ENCODE assay signal across 14 cellular contexts in genomic region chr20:44073675-44074071, GRCh38.
DNase-seq lines count a peak whose midpoint lies in the region; ATAC-seq and TF ChIP-seq lines count a peak whose summit lies in the region.
"Had no signal": no experiment of that assay in that cellular context is flagged by ENCODE, and none has a peak within 500 bp of the region (broad histone marks: within the 10 kb centered on the region; RNA-seq: fewer than 3 reads in every experiment).

No MANE protein-coding gene starts in this region.

- H3K27me3 ChIP-seq in BLaER1, result no peaks in the 10 kb centered on the region
- H3K27me3 ChIP-seq in CD4-positive, CD25-positive, alpha-beta regulatory T cell (ENCODE audit: control insufficient read depth, insufficient read depth, low read length), result no peaks in the 10 kb centered on the region
- no peaks in the 10 kb centered on the region for H3K27me3 ChIP-seq in GM23338 (ENCODE audit: insufficient read depth)
- H3K27me3 ChIP-seq: SJCRH30 had no signal

- H3K27ac ChIP-seq in BLaER1 (no peak overlapping the region), VCaP (peak overlapping the region; percentile 79), GM23338 (ENCODE audit: low read depth) (no peak overlapping the region)
- no peak overlapping the region for H3K27ac ChIP-seq in CD4-positive, CD25-positive, alpha-beta regulatory T cell (ENCODE audit: insufficient read depth, low read length, poor library complexity, severe bottlenecking)
- H3K27ac ChIP-seq: GM23248, SJCRH30 had no signal

- intact Hi-C loops in Calu3 (cut with micrococcal nuclease; ENCODE audit: unreplicated experiment), result no loop called here

- H3K9ac ChIP-seq in BLaER1, result no peak overlapping the region
- H3K9ac ChIP-seq: GM23248 had no signal

- no peaks in the 10 kb centered on the region for H3K27me3 Mint-ChIP-seq in CD4-positive, CD25-positive, alpha-beta regulatory T cell
- peaks cover 6% of the 10 kb centered on the region for H3K27me3 Mint-ChIP-seq in GM23338 (ENCODE audit: insufficient read depth, low read depth, poor library complexity)
- H3K27me3 Mint-ChIP-seq in Calu3 (ENCODE audit: unreplicated experiment), result peaks cover 86% of the 10 kb centered on the region

- CTCF ChIA-PET in Calu3 (lab: Charles Lee), result no interaction called here

- H3K27ac Mint-ChIP-seq in CD4-positive, CD25-positive, alpha-beta regulatory T cell, result peak overlapping the region; percentile 1 to 99 (median 62)
- H3K27ac Mint-ChIP-seq in GM23338 (no peak overlapping the region), Calu3 (ENCODE audit: unreplicated experiment) (no peak overlapping the region)

- H3K79me2 ChIP-seq in GM23338 (replicated peaks; ENCODE audit: insufficient read depth), result no peaks in the 10 kb centered on the region

- no peak for DNase-seq in CD4-positive, CD25-positive, alpha-beta regulatory T cell
- DNase-seq in stimulated activated CD8-positive, alpha-beta memory T cell treated with anti-CD3 and anti-CD28 coated beads, Interleukin-4, amount 100 ng/mL, for 48 hours, result peak; percentile 19
- no peak for DNase-seq in GM23338 (ENCODE audit: low spot score)
- no peak for DNase-seq in NK-92 (lab: John Stamatoyannopoulos, UW; ENCODE audit: unreplicated experiment)
- no peak for DNase-seq in Calu3
- DNase-seq: GF-D8, NCI-H1930, NCI-H2171, RPMI8226 had no signal

- no peaks in the 10 kb centered on the region for H4K20me1 ChIP-seq in BLaER1
- no peaks in the 10 kb centered on the region for H4K20me1 ChIP-seq in GM23338 (replicated peaks; ENCODE audit: insufficient read depth)

- ATAC-seq in CD4-positive, CD25-positive, alpha-beta regulatory T cell (ENCODE audit: low read depth in 2 of 2), result no peak
- no peak for ATAC-seq in GM23338

- peaks cover 12 to 63% (median 48%) of the 10 kb centered on the region in 4 donors for H3K4me1 Mint-ChIP-seq in CD4-positive, CD25-positive, alpha-beta regulatory T cell
- H3K4me1 Mint-ChIP-seq in GM23338, result peaks cover 14% of the 10 kb centered on the region
- no peaks in the 10 kb centered on the region for H3K4me1 Mint-ChIP-seq in Calu3 (ENCODE audit: low read depth, unreplicated experiment)

- H3K9me3 ChIP-seq in BLaER1, result no peaks in the 10 kb centered on the region
- H3K9me3 ChIP-seq in CD4-positive, CD25-positive, alpha-beta regulatory T cell (ENCODE audit: control insufficient read depth in 2 of 2, low read length in 2 of 2), result no peaks in the 10 kb centered on the region
- H3K9me3 ChIP-seq: SJCRH30 had no signal

- H3K36me3 Mint-ChIP-seq in CD4-positive, CD25-positive, alpha-beta regulatory T cell, result no peaks in the 10 kb centered on the region
- H3K36me3 Mint-ChIP-seq in GM23338 (ENCODE audit: low read depth) (no peaks in the 10 kb centered on the region), Calu3 (ENCODE audit: insufficient read depth, unreplicated experiment) (no peaks in the 10 kb centered on the region)

- H3K36me3 ChIP-seq in BLaER1 (no peaks in the 10 kb centered on the region), GM23338 (ENCODE audit: insufficient read depth) (no peaks in the 10 kb centered on the region)
- H3K36me3 ChIP-seq in CD4-positive, CD25-positive, alpha-beta regulatory T cell (ENCODE audit: control insufficient read depth, insufficient read depth, low read length), result no peaks in the 10 kb centered on the region
- H3K36me3 ChIP-seq: SJCRH30 had no signal

- no peaks in the 10 kb centered on the region for H3K9me2 ChIP-seq in GM23338 (ENCODE audit: insufficient read depth)

- H3K4me3 ChIP-seq in BLaER1, result no peak overlapping the region
- H3K4me3 ChIP-seq in CD4-positive, CD25-positive, alpha-beta regulatory T cell (ENCODE audit: low read depth, low read length), result no peak overlapping the region
- H3K4me3 ChIP-seq in GM23338, result no peak overlapping the region
- H3K4me3 ChIP-seq: GM23248, SJCRH30 had no signal

- H3F3A ChIP-seq in GM23338 (replicated peaks; ENCODE audit: low read depth), result no peaks in the 10 kb centered on the region

- BruUV-seq in Calu3 (replicated peaks; lab: Mats Ljungman, UMichigan), result no TSS peak

- no peaks in the 10 kb centered on the region for H3K9me3 Mint-ChIP-seq in CD4-positive, CD25-positive, alpha-beta regulatory T cell
- no peaks in the 10 kb centered on the region for H3K9me3 Mint-ChIP-seq in GM23338
- H3K9me3 Mint-ChIP-seq in Calu3 (ENCODE audit: low read depth, unreplicated experiment), result no peaks in the 10 kb centered on the region
- H3K9me3 Mint-ChIP-seq: IgD-negative memory B cell had no signal

- TF ChIP-seq CTCF in VCaP (conservative IDR thresholded peaks at IDR 0.05) (no peak), GM23338 (conservative IDR thresholded peaks at IDR 0.05; ENCODE audit: low read depth in 2 of 2) (no peak), Calu3 (IDR thresholded peaks at IDR 0.05; ENCODE audit: unreplicated experiment) (no peak)

- H3K4me3 Mint-ChIP-seq in CD4-positive, CD25-positive, alpha-beta regulatory T cell, result peak overlapping the region in 1 of 4 donors; percentile 24
- no peak overlapping the region for H3K4me3 Mint-ChIP-seq in GM23338
- H3K4me3 Mint-ChIP-seq in Calu3 (ENCODE audit: low read depth, unreplicated experiment), result no peak overlapping the region
- H3K4me3 Mint-ChIP-seq: IgD-negative memory B cell had no signal

- H2AFZ ChIP-seq in GM23338, result no peak overlapping the region
- H2AFZ ChIP-seq: GM23248 had no signal

- peak overlapping the region; percentile 98; the same call in 1 of the 2 replicates for H3K4me2 ChIP-seq in BLaER1
- no peak overlapping the region for H3K4me2 ChIP-seq in GM23338

- H3K4me1 ChIP-seq in BLaER1 (peaks cover 57% of the 10 kb centered on the region), GM23338 (ENCODE audit: insufficient read depth) (no peaks in the 10 kb centered on the region; the same call in 1 of the 2 replicates)
- H3K4me1 ChIP-seq in CD4-positive, CD25-positive, alpha-beta regulatory T cell (ENCODE audit: control insufficient read depth, insufficient read depth, low read length, poor library complexity, severe bottlenecking), result peaks cover 35% of the 10 kb centered on the region
- H3K4me1 ChIP-seq: SJCRH30 had no signal

TF ChIP-seq in GM23338, 12 proteins besides CTCF, POLR2A, EP300 and RAD21 (continues in another document):
- no peak for TF ChIP-seq ZNF114 (CRISPR knock-in tag; IDR thresholded peaks at IDR 0.05)
- TF ChIP-seq, protein P1, sequence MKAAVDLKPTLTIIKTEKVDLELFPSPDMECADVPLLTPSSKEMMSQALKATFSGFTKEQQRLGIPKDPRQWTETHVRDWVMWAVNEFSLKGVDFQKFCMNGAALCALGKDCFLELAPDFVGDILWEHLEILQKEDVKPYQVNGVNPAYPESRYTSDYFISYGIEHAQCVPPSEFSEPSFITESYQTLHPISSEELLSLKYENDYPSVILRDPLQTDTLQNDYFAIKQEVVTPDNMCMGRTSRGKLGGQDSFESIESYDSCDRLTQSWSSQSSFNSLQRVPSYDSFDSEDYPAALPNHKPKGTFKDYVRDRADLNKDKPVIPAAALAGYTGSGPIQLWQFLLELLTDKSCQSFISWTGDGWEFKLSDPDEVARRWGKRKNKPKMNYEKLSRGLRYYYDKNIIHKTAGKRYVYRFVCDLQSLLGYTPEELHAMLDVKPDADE (IDR thresholded peaks at IDR 0.05), result no peak
- no peak for TF ChIP-seq REST (IDR thresholded peaks at IDR 0.05; ENCODE audit: unreplicated experiment)
- TF ChIP-seq EZH2 (IDR thresholded peaks at IDR 0.05; ENCODE audit: low read depth, unreplicated experiment), result no peak
- no peak for TF ChIP-seq CREB1 (CRISPR knock-in tag; IDR thresholded peaks at IDR 0.05; ENCODE audit: low read depth)
- TF ChIP-seq JUNB (IDR thresholded peaks at IDR 0.05; ENCODE audit: unreplicated experiment), result no peak
- TF ChIP-seq ZNF331 (CRISPR knock-in tag; IDR thresholded peaks at IDR 0.05; ENCODE audit: low read depth), result no peak
- TF ChIP-seq POLR2AphosphoS5 (IDR thresholded peaks at IDR 0.05; ENCODE audit: low read depth), result no peak
- no peak for TF ChIP-seq STAT1 (IDR thresholded peaks at IDR 0.05; ENCODE audit: unreplicated experiment)
- TF ChIP-seq EZH2phosphoT487 (IDR thresholded peaks at IDR 0.05; ENCODE audit: unreplicated experiment), result no peak

Comparison
In these comparisons a context has a peak if more than half of its experiments do, and no peak if none do; other contexts are left out.
1. H3K27ac Mint-ChIP-seq: peak in CD4-positive, CD25-positive, alpha-beta regulatory T cell (3 of 3); none in GM23338 (single experiment) and Calu3 (single experiment).